In the genomic region with DNA sequence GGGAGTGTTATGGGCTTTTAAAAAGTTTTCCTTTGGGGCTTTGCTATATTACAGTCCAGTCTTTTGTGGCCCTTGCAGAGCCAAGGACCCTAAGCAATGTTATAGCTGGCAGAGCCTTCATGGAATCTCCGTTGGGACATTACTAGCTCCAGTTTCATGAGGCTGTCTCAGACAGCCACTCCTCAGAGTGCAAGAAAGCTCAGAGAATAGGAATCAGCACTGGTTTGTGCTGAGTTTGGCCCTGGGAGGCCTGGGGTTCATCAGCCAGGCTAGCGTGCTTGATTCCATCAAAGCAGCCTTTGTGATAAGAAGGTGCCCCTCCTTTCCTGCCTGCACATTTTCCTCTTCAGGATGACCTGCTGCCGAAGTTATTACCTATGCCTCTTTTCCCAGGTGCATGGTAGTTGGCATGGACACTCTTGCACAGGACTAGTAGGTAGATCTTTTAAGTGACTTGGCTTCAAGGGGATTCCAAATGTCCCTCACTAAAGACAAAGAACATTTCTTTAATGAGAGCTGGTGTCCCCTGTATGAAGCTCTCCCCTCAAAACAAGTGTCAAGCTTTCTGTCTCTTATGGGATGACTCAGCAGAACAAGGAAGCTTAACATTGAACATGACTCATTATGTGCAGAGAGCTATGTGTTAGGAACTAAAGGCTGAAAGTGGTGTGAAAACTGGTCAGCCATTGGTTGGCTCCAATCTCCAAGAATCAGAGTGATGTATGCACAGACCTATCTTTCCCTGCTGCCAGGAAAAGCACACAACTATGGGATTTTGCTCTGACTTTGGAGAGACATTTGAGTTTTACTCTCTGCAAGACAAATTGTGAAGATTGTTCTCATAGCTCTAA, we compare ENCODE assay signal across 8 cellular contexts.
DNase-seq lines count a peak whose midpoint lies in the region; ATAC-seq and TF ChIP-seq lines count a peak whose summit lies in the region.

No MANE protein-coding gene starts in this region.

- peaks cover 7% of the 10 kb centered on the region for H3K9me3 Mint-ChIP-seq in WTC11

- no peak overlapping the region for H3K9ac ChIP-seq in rectal smooth muscle tissue (ENCODE audit: low read length)

- peaks cover 18% of the 10 kb centered on the region for H3K4me1 Mint-ChIP-seq in WTC11

- DNase-seq in astrocyte of the cerebellum (ENCODE audit: low read depth) (peak; percentile 55), WTC11 (ENCODE audit: low spot score) (no peak), HuH-7.5 (ENCODE audit: low spot score) (no peak), upper lobe of left lung (no peak)
- no peak for DNase-seq in activated CD8-positive, alpha-beta memory T cell treated with anti-CD3 and anti-CD28 coated beads, Interleukin-2, amount 50 U/mL, for 48 hours

- TF ChIP-seq EP300 in upper lobe of left lung (IDR thresholded peaks at IDR 0.05): no peak

- H3K27ac Mint-ChIP-seq in WTC11: no peak overlapping the region

- TF ChIP-seq POLR2A in upper lobe of left lung (IDR thresholded peaks at IDR 0.05): no peak

- POLR2A ChIA-PET in WTC11 (lab: Charles Lee): no interaction called here

- H3K27me3 ChIP-seq in rectal smooth muscle tissue (ENCODE audit: control insufficient read depth, insufficient read depth, low read length) (no peaks in the 10 kb centered on the region), upper lobe of left lung (no peaks in the 10 kb centered on the region)

- H3K36me3 ChIP-seq in rectal smooth muscle tissue (ENCODE audit: control insufficient read depth, insufficient read depth, low read length) (no peaks in the 10 kb centered on the region), upper lobe of left lung (no peaks in the 10 kb centered on the region)

- WGBS in upper lobe of left lung, 2 donors: 84 to 92% methylated on average over 2 to 3 of the region's 3 CpGs

- no peak overlapping the region for H3K4me3 Mint-ChIP-seq in WTC11

- peak; percentile 94 for ATAC-seq in GM18868 (IDR thresholded peaks at IDR 0.05; ENCODE audit: unreplicated experiment)
- peak; percentile 78 for ATAC-seq in HG03354 (IDR thresholded peaks at IDR 0.05; ENCODE audit: poor library complexity, severe bottlenecking, unreplicated experiment)
- no peak for ATAC-seq in WTC11
- ATAC-seq in upper lobe of left lung (ENCODE audit: low FRiP score in 2 of 2): no peak

- no peaks in the 10 kb centered on the region for H3K27me3 Mint-ChIP-seq in WTC11 (ENCODE audit: low read depth)

- peaks cover 21% of the 10 kb centered on the region for H3K4me1 ChIP-seq in rectal smooth muscle tissue (ENCODE audit: control insufficient read depth, insufficient read depth, low read length)
- peaks cover 0 to 4% (median 0%) of the 10 kb centered on the region in 4 donors for H3K4me1 ChIP-seq in upper lobe of left lung

- no peak for TF ChIP-seq CTCF in astrocyte of the cerebellum (IDR thresholded peaks at IDR 0.05; ENCODE audit: low read depth, low read length, missing control alignments)
- TF ChIP-seq CTCF in WTC11 (IDR thresholded peaks at IDR 0.05): no peak
- no peak for TF ChIP-seq CTCF in upper lobe of left lung (IDR thresholded peaks at IDR 0.05)

- in situ Hi-C loops in astrocyte of the cerebellum (cut with HindIII; ENCODE audit: low sequenced_read_pairs): no loop called here

- H3K4me3 ChIP-seq in astrocyte of the cerebellum (ENCODE audit: low read depth, low read length) (no peak overlapping the region), rectal smooth muscle tissue (ENCODE audit: low read length) (no peak overlapping the region), upper lobe of left lung (no peak overlapping the region)

- H3K9me3 ChIP-seq in upper lobe of left lung: no peaks in the 10 kb centered on the region

- no peaks in the 10 kb centered on the region for H3K36me3 Mint-ChIP-seq in WTC11

- CTCF ChIA-PET in WTC11 (lab: Charles Lee): no interaction called here

- H3K27ac ChIP-seq in rectal smooth muscle tissue (ENCODE audit: low read depth, low read length) (peak overlapping the region; percentile 57), upper lobe of left lung (no peak overlapping the region)

TF ChIP-seq in WTC11, 78 proteins besides CTCF, POLR2A, EP300 and RAD21 (continues in another document):
- TF ChIP-seq ESRRA (CRISPR knock-in tag; IDR thresholded peaks at IDR 0.05; ENCODE audit: borderline replicate concordance): no peak
- no peak for TF ChIP-seq NR2C2 (CRISPR knock-in tag; IDR thresholded peaks at IDR 0.05)
- TF ChIP-seq FOXJ3 (CRISPR knock-in tag; IDR thresholded peaks at IDR 0.05; ENCODE audit: borderline replicate concordance): no peak
- no peak for TF ChIP-seq PREB (CRISPR knock-in tag; IDR thresholded peaks at IDR 0.05; ENCODE audit: borderline replicate concordance)
- no peak for TF ChIP-seq TP53 (CRISPR knock-in tag; IDR thresholded peaks at IDR 0.05)
- TF ChIP-seq, protein P1, sequence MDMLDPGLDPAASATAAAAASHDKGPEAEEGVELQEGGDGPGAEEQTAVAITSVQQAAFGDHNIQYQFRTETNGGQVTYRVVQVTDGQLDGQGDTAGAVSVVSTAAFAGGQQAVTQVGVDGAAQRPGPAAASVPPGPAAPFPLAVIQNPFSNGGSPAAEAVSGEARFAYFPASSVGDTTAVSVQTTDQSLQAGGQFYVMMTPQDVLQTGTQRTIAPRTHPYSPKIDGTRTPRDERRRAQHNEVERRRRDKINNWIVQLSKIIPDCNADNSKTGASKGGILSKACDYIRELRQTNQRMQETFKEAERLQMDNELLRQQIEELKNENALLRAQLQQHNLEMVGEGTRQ (CRISPR knock-in tag; IDR thresholded peaks at IDR 0.05): no peak
- TF ChIP-seq RELA (CRISPR knock-in tag; IDR thresholded peaks at IDR 0.05; ENCODE audit: borderline replicate concordance): no peak
- no peak for TF ChIP-seq STAT6 (CRISPR knock-in tag; conservative IDR thresholded peaks at IDR 0.05; ENCODE audit: low read depth)
- no peak for TF ChIP-seq HMGA2 (CRISPR knock-in tag; IDR thresholded peaks at IDR 0.05)
- no peak for TF ChIP-seq ATF1 (CRISPR knock-in tag; IDR thresholded peaks at IDR 0.05)
- TF ChIP-seq AFF4 (CRISPR knock-in tag; IDR thresholded peaks at IDR 0.05; ENCODE audit: borderline replicate concordance): no peak

Comparison
In these comparisons a context has a peak if more than half of its experiments do, and no peak if none do; other contexts are left out.
1. ATAC-seq: peak in GM18868 (single experiment) and HG03354 (single experiment); none in WTC11 (single experiment) and upper lobe of left lung (0 of 2).